31 cellular contexts compared by ENCODE assay signal in genomic region chr9:98639133-98639532, GRCh38.
"Had no signal": no experiment of that assay in that cellular context is flagged by ENCODE, and none has a peak within 500 bp of the region (broad histone marks: within the 10 kb centered on the region; RNA-seq: fewer than 3 reads in every experiment).

No MANE protein-coding gene starts in this region.

- H3K27ac ChIP-seq: left lung, lower lobe of right lung, pancreas, prostate gland, skin epidermis, suprapubic skin, thoracic aorta, tibial artery, upper lobe of right lung, uterus had no signal

- H3K27ac Mint-ChIP-seq: immature natural killer cell; naive thymus-derived CD8-positive, alpha-beta T cell; nephron; stimulated activated naive B cell treated with anti-CD40 and anti-IgM and Interleukin-4, amounts not matched to agents 10 μg/mL and 1 μg/mL and 100 μg/mL, for 72 hours; stimulated activated naive CD8-positive, alpha-beta T cell treated with anti-CD3 and anti-CD28 coated beads, Interleukin-15, Interleukin-2, amounts not matched to agents 100 ng/mL and 50 ng/mL, for 24 hours had no signal

- ATAC-seq: left colon; left lung; lower lobe of right lung; naive thymus-derived CD8-positive, alpha-beta T cell; pancreas; right cardiac atrium; sciatic nerve; stimulated activated naive B cell treated with anti-CD40 and anti-IgM and Interleukin-4, amounts not matched to agents 10 μg/mL and 1 μg/mL and 100 μg/mL, for 72 hours; upper lobe of right lung had no signal

- H3K9me3 ChIP-seq: left lung, lower lobe of right lung, pancreas, prostate gland, suprapubic skin, thoracic aorta, tibial artery, upper lobe of right lung, uterus had no signal

- DNase-seq: hypothalamus; immature natural killer cell; kidney; left colon; left lung; lower lobe of right lung; mammary epithelial cell; mesenchymal stem cell; naive thymus-derived CD8-positive, alpha-beta T cell; nucleus accumbens; pancreas; posterior cingulate gyrus; retina; right cardiac atrium; stimulated activated CD4-positive, alpha-beta T cell treated with anti-CD3 and anti-CD28 coated beads, Interleukin-12 subunit alpha, Interleukin-12 subunit beta, amount 100 ng/mL, for 4 hours; stimulated activated CD4-positive, alpha-beta T cell treated with anti-CD3 and anti-CD28 coated beads, Interleukin-15, amount 100 ng/mL, for 24 hours; stimulated activated CD4-positive, alpha-beta T cell treated with anti-CD3 and anti-CD28 coated beads, Interleukin-2, amount 100 ng/mL, for 24 hours; stimulated activated CD4-positive, alpha-beta T cell treated with anti-CD3 and anti-CD28 coated beads, Interleukin-4, amount 100 ng/mL, for 1 hour; stimulated activated naive B cell treated with anti-CD40 and anti-IgM and Interleukin-4, amounts not matched to agents 10 μg/mL and 1 μg/mL and 100 μg/mL, for 72 hours; tibial artery; trophoblast cell; upper lobe of right lung; uterus had no signal

- H3K36me3 ChIP-seq: left lung, lower lobe of right lung, pancreas, prostate gland, suprapubic skin, thoracic aorta, tibial artery, upper lobe of right lung, uterus had no signal

- H3K4me3 ChIP-seq: left lung, lower lobe of right lung, pancreas, prostate gland, skin epidermis, suprapubic skin, thoracic aorta, tibial artery, upper lobe of right lung, uterus had no signal

- H3K4me3 Mint-ChIP-seq: immature natural killer cell; naive thymus-derived CD8-positive, alpha-beta T cell; nephron; neural crest cell; stimulated activated naive B cell treated with anti-CD40 and anti-IgM and Interleukin-4, amounts not matched to agents 10 μg/mL and 1 μg/mL and 100 μg/mL, for 72 hours; stimulated activated naive CD8-positive, alpha-beta T cell treated with anti-CD3 and anti-CD28 coated beads, Interleukin-15, Interleukin-2, amounts not matched to agents 100 ng/mL and 50 ng/mL, for 24 hours had no signal

- H3K36me3 Mint-ChIP-seq: immature natural killer cell; stimulated activated naive B cell treated with anti-CD40 and anti-IgM and Interleukin-4, amounts not matched to agents 10 μg/mL and 1 μg/mL and 100 μg/mL, for 72 hours had no signal

- H3K9me3 Mint-ChIP-seq: nephron; neural crest cell; stimulated activated naive CD8-positive, alpha-beta T cell treated with anti-CD3 and anti-CD28 coated beads, Interleukin-15, Interleukin-2, amounts not matched to agents 100 ng/mL and 50 ng/mL, for 24 hours had no signal

- H3K4me1 Mint-ChIP-seq: immature natural killer cell; naive thymus-derived CD8-positive, alpha-beta T cell; nephron; neural crest cell; stimulated activated naive B cell treated with anti-CD40 and anti-IgM and Interleukin-4, amounts not matched to agents 10 μg/mL and 1 μg/mL and 100 μg/mL, for 72 hours had no signal

- H3K27me3 ChIP-seq: pancreas, upper lobe of right lung, uterus had no signal
